ENCODE assay signal across 20 cellular contexts in the genomic region with DNA sequence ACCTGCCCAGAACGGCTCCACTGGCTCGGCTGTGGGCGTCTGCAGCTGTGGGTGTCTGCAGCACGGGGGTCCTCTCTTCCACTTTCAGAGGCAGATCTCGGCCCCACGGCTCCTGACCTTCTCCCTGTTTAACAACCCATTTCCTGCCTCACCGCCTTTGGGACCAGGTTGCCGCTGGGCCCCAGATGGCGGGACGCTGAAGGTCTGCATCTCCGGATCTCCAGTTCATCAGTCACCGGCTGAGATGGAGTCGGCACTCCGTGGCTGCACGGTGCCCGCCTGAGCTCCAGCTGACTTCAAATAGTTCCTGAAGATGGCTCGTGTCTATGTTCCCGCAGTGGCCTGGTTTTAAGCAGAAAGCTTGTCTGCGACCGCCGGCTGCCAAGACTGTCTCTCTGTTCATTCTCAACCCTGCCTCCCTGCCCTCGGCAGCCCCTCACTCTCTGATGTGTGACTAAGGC.
"Had no signal": no experiment of that assay in that cellular context is flagged by ENCODE, and none has a peak within 500 bp of the region (broad histone marks: within the 10 kb centered on the region; RNA-seq: fewer than 3 reads in every experiment).

No MANE protein-coding gene starts in this region.

- H3K9me3 Mint-ChIP-seq: activated CD8-positive, alpha-beta T cell treated with anti-CD3 and anti-CD28 coated beads for 36 hours; memory B cell; neural crest cell; stimulated activated memory B cell treated with anti-CD40 and anti-IgM and Interleukin-4, amounts not matched to agents 10 μg/mL and 1 μg/mL and 100 μg/mL, for 72 hours had no signal

- H3K4me1 ChIP-seq: esophagus muscularis mucosa, pancreas, transverse colon had no signal

- H3K4me1 Mint-ChIP-seq: brain; memory B cell; neural crest cell; stimulated activated memory B cell treated with anti-CD40 and anti-IgM and Interleukin-4, amounts not matched to agents 10 μg/mL and 1 μg/mL and 100 μg/mL, for 72 hours had no signal

- H3K27ac ChIP-seq: dorsolateral prefrontal cortex, esophagus muscularis mucosa, pancreas, skin epidermis, transverse colon, VCaP had no signal

- H3K9me3 ChIP-seq: esophagus muscularis mucosa, pancreas, transverse colon had no signal

- H3K4me3 ChIP-seq: dorsolateral prefrontal cortex, esophagus muscularis mucosa, pancreas, skin epidermis, transverse colon had no signal

- DNase-seq: activated CD4-positive, alpha-beta T cell treated with anti-CD3 and anti-CD28 coated beads for 4 hours; activated CD8-positive, alpha-beta T cell treated with anti-CD3 and anti-CD28 coated beads for 36 hours; activated gamma-delta T cell; activated T-cell treated with anti-CD3 and anti-CD28 coated beads for 4 hours; amygdala; cerebellar nuclear complex; glutamatergic neuron; left cardiac atrium; retina; transverse colon had no signal

- H3K36me3 Mint-ChIP-seq: activated naive CD8-positive, alpha-beta T cell; brain; memory B cell; stimulated activated memory B cell treated with anti-CD40 and anti-IgM and Interleukin-4, amounts not matched to agents 10 μg/mL and 1 μg/mL and 100 μg/mL, for 72 hours had no signal

- ATAC-seq: activated CD8-positive, alpha-beta T cell treated with anti-CD3 and anti-CD28 coated beads for 36 hours; left cardiac atrium; pancreas; stimulated activated memory B cell treated with anti-CD40 and anti-IgM and Interleukin-4, amounts not matched to agents 10 μg/mL and 1 μg/mL and 100 μg/mL, for 72 hours had no signal

- H3K36me3 ChIP-seq: esophagus muscularis mucosa, pancreas, transverse colon had no signal

- H3K4me3 Mint-ChIP-seq: activated CD8-positive, alpha-beta T cell treated with anti-CD3 and anti-CD28 coated beads for 36 hours; activated naive CD8-positive, alpha-beta T cell; brain; memory B cell; neural crest cell; stimulated activated memory B cell treated with anti-CD40 and anti-IgM and Interleukin-4, amounts not matched to agents 10 μg/mL and 1 μg/mL and 100 μg/mL, for 72 hours had no signal

- H3K27ac Mint-ChIP-seq: activated CD8-positive, alpha-beta T cell treated with anti-CD3 and anti-CD28 coated beads for 36 hours; activated naive CD8-positive, alpha-beta T cell; memory B cell; stimulated activated memory B cell treated with anti-CD40 and anti-IgM and Interleukin-4, amounts not matched to agents 10 μg/mL and 1 μg/mL and 100 μg/mL, for 72 hours had no signal
